In genomic region chr21:43130094-43130493, GRCh38 we compare ENCODE assay signal across 2 cellular contexts. TPM values are rescaled to one million over a fixed set of nuclear protein-coding genes. Genes with fewer than 3 reads are reported as not detected.
"Had no signal": no experiment of that assay in that cellular context is flagged by ENCODE, and none has a peak within 500 bp of the region (broad histone marks: within the 10 kb centered on the region; RNA-seq: fewer than 3 reads in every experiment).

No MANE protein-coding gene starts in this region.

RNA-seq across cellular contexts. Expression of gene CRYAA, which starts 38.7 kb away (rescaled TPM):
- total RNA-seq: G401, GM12878 had no signal
- polyA plus RNA-seq: GM12878 had no signal
